11 cellular contexts compared by ENCODE assay signal in genomic region chr2:233896253-233896652, GRCh38. TPM values are rescaled to one million over a fixed set of nuclear protein-coding genes. Genes with fewer than 3 reads are reported as not detected.
DNase-seq lines count a peak whose midpoint lies in the region; ATAC-seq, FAIRE-seq and TF ChIP-seq lines count a peak whose summit lies in the region.
"Not testable (repeated sequence)": the region's sequence is repeated elsewhere in the genome, so short reads cannot be mapped to it uniquely, and the experiment has no call there.
"Had no signal": no experiment of that assay in that cellular context is flagged by ENCODE, and none has a peak within 500 bp of the region (broad histone marks: within the 10 kb centered on the region; RNA-seq: fewer than 3 reads in every experiment).

No MANE protein-coding gene starts in this region.

- peak; percentile 19 for ATAC-seq in lung (ENCODE audit: insufficient read depth, low FRiP score)

- DNase-seq in NCI-H226 = peak; percentile 15
- DNase-seq in fibroblast of pulmonary artery (ENCODE audit: low read depth) = peak; percentile 28
- peak; percentile 15 for DNase-seq in kidney glomerular epithelial cell (lab: John Stamatoyannopoulos, UW)
- not testable (repeated sequence) for DNase-seq in lung (ENCODE audit: low spot score); urothelium cell line (ENCODE audit: low spot score)

- H3K4me3 ChIP-seq in fibroblast of pulmonary artery (replicated peaks; ENCODE audit: low read depth, low read length); lung: not testable (repeated sequence)

- not testable (repeated sequence) for H3K36me3 ChIP-seq in lung (ENCODE audit: control insufficient read depth in 2 of 2, insufficient read depth in 2 of 2, low read length in 2 of 2)

- H3K9me3 ChIP-seq in lung (ENCODE audit: control insufficient read depth in 2 of 2, insufficient read depth in 1 of 2, low read length in 1 of 2) = not testable (repeated sequence)

- not testable (repeated sequence) for TF ChIP-seq CTCF in fibroblast of pulmonary artery (IDR thresholded peaks at IDR 0.05; ENCODE audit: low read length, missing control alignments); lung (IDR thresholded peaks at IDR 0.05; ENCODE audit: control extremely low read depth, extremely low read depth)

- not testable (repeated sequence) for H3K27me3 ChIP-seq in lung (ENCODE audit: control insufficient read depth, insufficient read depth)

- not testable (repeated sequence) for H3K27ac ChIP-seq in lung (ENCODE audit: low read depth in 1 of 2, low read length in 1 of 2)

- WGBS in lung, 2 donors = 54 to 56% methylated on average over 2 of the region's 2 CpGs

- FAIRE-seq in urothelium cell line (lab: Jason Lieb, UNC) = peak; percentile 32

- H3K4me1 ChIP-seq in lung (ENCODE audit: control insufficient read depth in 2 of 2, insufficient read depth in 2 of 2, low read length in 2 of 2) = not testable (repeated sequence)

RNA-seq across cellular contexts. Expression of gene TRPM8, which starts 20.9 kb away (rescaled TPM):
- under 1 TPM in 1 of 2 donors, not detected in 1; 0.03 TPM for total RNA-seq in lung
- under 1 TPM in 1 of 2 donors, not detected in 1; 0.14 TPM for polyA plus RNA-seq in lung
- total RNA-seq: CD4-positive, alpha-beta memory T cell; CD4-positive, CD25-positive, alpha-beta regulatory T cell; CD8-positive, alpha-beta memory T cell; G401; GM12878 had no signal
- polyA plus RNA-seq: CD14-positive monocyte; CD4-positive, alpha-beta memory T cell; CD4-positive, CD25-positive, alpha-beta regulatory T cell; CD8-positive, alpha-beta memory T cell had no signal

RNA-seq across cellular contexts. Expression of gene HJURP, which starts 41.9 kb away (rescaled TPM):
- total RNA-seq in lung = 1 to 10 TPM; 2.0 to 4.1 TPM
- 1 to 10 TPM in 1 of 2 donors, under 1 TPM in 1; 0.84 to 1.9 TPM for polyA plus RNA-seq in lung
- polyA plus RNA-seq: CD14-positive monocyte; CD4-positive, alpha-beta memory T cell; CD8-positive, alpha-beta memory T cell had no signal
